Comparison of ENCODE assay signal across 20 cellular contexts in genomic region chr19:43300876-43301765, GRCh38. TPM values are rescaled to one million over a fixed set of nuclear protein-coding genes. Genes with fewer than 3 reads are reported as not detected.
"Had no signal": no experiment of that assay in that cellular context is flagged by ENCODE, and none has a peak within 500 bp of the region (broad histone marks: within the 10 kb centered on the region; RNA-seq: fewer than 3 reads in every experiment).

No MANE protein-coding gene starts in this region.

- H3K36me3 Mint-ChIP-seq: activated naive CD8-positive, alpha-beta T cell; stimulated activated memory B cell treated with anti-CD40 and anti-IgM and Interleukin-4, amounts not matched to agents 10 μg/mL and 1 μg/mL and 100 μg/mL, for 72 hours; T-cell had no signal

- H3K27ac Mint-ChIP-seq: activated naive CD8-positive, alpha-beta T cell; endodermal cell; nephron progenitor cell; stimulated activated memory B cell treated with anti-CD40 and anti-IgM and Interleukin-4, amounts not matched to agents 10 μg/mL and 1 μg/mL and 100 μg/mL, for 72 hours; T-cell had no signal

- H3K9me3 Mint-ChIP-seq: T-cell had no signal

- DNase-seq: activated CD4-positive, alpha-beta T cell treated with anti-CD3 and anti-CD28 coated beads for 1 hour; activated CD4-positive, alpha-beta T cell treated with anti-CD3 and anti-CD28 coated beads, Interleukin-2, amount 50 U/mL, for 4 hours; activated gamma-delta T cell; endodermal cell; heart right ventricle; kidney glomerular epithelial cell; left ventricle myocardium superior; nephron progenitor cell; nucleus accumbens; spleen; stimulated activated CD4-positive, alpha-beta T cell treated with anti-CD3 and anti-CD28 coated beads, Interleukin-4, amount 100 ng/mL, for 4 hours; T-cell; upper lobe of left lung had no signal

- H3K4me1 Mint-ChIP-seq: endodermal cell; nephron progenitor cell; stimulated activated memory B cell treated with anti-CD40 and anti-IgM and Interleukin-4, amounts not matched to agents 10 μg/mL and 1 μg/mL and 100 μg/mL, for 72 hours; T-cell had no signal

- ATAC-seq: gastroesophageal sphincter; heart right ventricle; left ventricle myocardium superior; stimulated activated memory B cell treated with anti-CD40 and anti-IgM and Interleukin-4, amounts not matched to agents 10 μg/mL and 1 μg/mL and 100 μg/mL, for 72 hours; T-cell had no signal

- H3K4me1 ChIP-seq: gastroesophageal sphincter, heart right ventricle, spleen, upper lobe of left lung had no signal

- H3K27me3 Mint-ChIP-seq: stimulated activated memory B cell treated with anti-CD40 and anti-IgM and Interleukin-4, amounts not matched to agents 10 μg/mL and 1 μg/mL and 100 μg/mL, for 72 hours had no signal

- H3K4me3 Mint-ChIP-seq: activated naive CD8-positive, alpha-beta T cell; endodermal cell; nephron progenitor cell; stimulated activated memory B cell treated with anti-CD40 and anti-IgM and Interleukin-4, amounts not matched to agents 10 μg/mL and 1 μg/mL and 100 μg/mL, for 72 hours; T-cell had no signal

- H3K27ac ChIP-seq: gastroesophageal sphincter, heart right ventricle, spleen, thoracic aorta, upper lobe of left lung had no signal

- H3K4me3 ChIP-seq: gastroesophageal sphincter, heart right ventricle, spleen, thoracic aorta, upper lobe of left lung had no signal

- H3K27me3 ChIP-seq: upper lobe of left lung had no signal

- H3K9me3 ChIP-seq: gastroesophageal sphincter, thoracic aorta, upper lobe of left lung had no signal

- H3K36me3 ChIP-seq: gastroesophageal sphincter, heart right ventricle, spleen, thoracic aorta, upper lobe of left lung had no signal

RNA-seq across cellular contexts. Expression of gene PSG9, which starts 31.8 kb away (rescaled TPM):
- total RNA-seq: activated CD8-positive, alpha-beta memory T cell treated with anti-CD3 and anti-CD28 coated beads for 36 hours; cardiac septum; endodermal cell; gastroesophageal sphincter; heart right ventricle; left ventricle myocardium superior; myocyte; spleen; T-cell; thoracic aorta; upper lobe of left lung had no signal
- polyA plus RNA-seq: heart right ventricle, spleen had no signal

RNA-seq across cellular contexts. Expression of gene CD177, which starts 52.4 kb away (rescaled TPM):
- total RNA-seq: activated CD8-positive, alpha-beta memory T cell treated with anti-CD3 and anti-CD28 coated beads for 36 hours; T-cell had no signal
